34 cellular contexts compared by ENCODE assay signal in the genomic region with DNA sequence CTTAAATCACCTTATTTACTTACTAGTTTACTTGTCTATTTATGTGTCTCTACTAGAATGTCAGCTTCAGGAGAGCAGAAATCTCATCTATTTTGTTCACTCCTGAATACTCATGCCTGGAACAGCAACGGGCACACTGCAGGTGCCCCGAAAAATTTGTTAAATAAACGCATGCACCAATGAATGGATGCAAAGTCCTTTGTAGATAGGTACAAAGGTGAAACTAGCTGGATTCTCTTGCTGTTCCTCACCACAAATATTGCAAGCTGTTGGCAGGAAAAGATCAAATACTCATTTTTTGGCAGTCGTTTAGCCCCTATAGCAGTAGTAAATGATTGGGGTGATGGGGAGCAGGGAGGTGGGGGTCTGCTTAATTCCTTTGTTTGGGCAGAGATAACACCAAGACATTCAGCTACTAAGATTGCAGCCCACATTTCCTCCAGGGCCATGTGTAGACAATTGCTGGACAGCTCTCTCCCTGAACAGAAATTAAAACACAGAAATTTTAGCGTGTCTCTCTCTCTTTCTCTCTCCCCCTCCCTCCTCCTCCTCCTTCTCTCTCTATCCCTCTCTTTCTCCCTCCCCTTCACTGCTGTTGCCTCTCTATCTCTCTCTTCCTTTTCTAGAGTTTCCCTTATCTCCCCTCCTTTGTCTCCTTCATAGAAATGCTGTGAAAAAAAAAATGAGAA. TPM values are rescaled to one million over a fixed set of nuclear protein-coding genes. Genes with fewer than 3 reads are reported as not detected.
DNase-seq lines count a peak whose midpoint lies in the region; ATAC-seq, FAIRE-seq and TF ChIP-seq lines count a peak whose summit lies in the region.
"Had no signal": no experiment of that assay in that cellular context is flagged by ENCODE, and none has a peak within 500 bp of the region (broad histone marks: within the 10 kb centered on the region; RNA-seq: fewer than 3 reads in every experiment).

No MANE protein-coding gene starts in this region.

- no peak overlapping the region for H2AFZ ChIP-seq in HepG2 (ENCODE audit: low read length)

- WGBS in HepG2 (ENCODE audit: low lambda C conversion rate) = 2% methylated on average over 5 of the region's 5 CpGs

- H3K27me3 ChIP-seq in HepG2 (ENCODE audit: control insufficient read depth in 1 of 2, insufficient read depth in 2 of 2, low read length in 2 of 2) (peaks cover 6 to 28% of the 10 kb centered on the region in 2 experiments; a peak in 4 of 5 replicates), brain microvascular endothelial cell (replicated peaks) (no peaks in the 10 kb centered on the region)

- no peaks in the 10 kb centered on the region for H3K79me2 ChIP-seq in HepG2 (ENCODE audit: insufficient read depth, low read length)

- H3K4me2 ChIP-seq in HepG2 (ENCODE audit: low read depth, low read length) = no peak overlapping the region

- peaks cover 60% of the 10 kb centered on the region for H3K27me3 Mint-ChIP-seq in activated CD4-positive, alpha-beta T cell treated with anti-CD3 and anti-CD28 coated beads, Interleukin-2, amount 10 ng/mL, durations not matched to agents 24 days and 14 days

- H3K9me3 ChIP-seq in HepG2 (ENCODE audit: low read length) = no peaks in the 10 kb centered on the region
- H3K9me3 ChIP-seq: Caco-2, colonic mucosa, esophagus muscularis mucosa had no signal

- TF ChIP-seq EP300 in HepG2 (IDR thresholded peaks at IDR 0.05; ENCODE audit: low read depth in 2 of 2, low read length in 2 of 2) (no peak), HepG2 (CRISPR knock-in tag; IDR thresholded peaks at IDR 0.05; ENCODE audit: borderline replicate concordance) (no peak)

- H3K4me3 ChIP-seq in HepG2 (replicated peaks in 1 of 3; ENCODE audit: insufficient read depth in 1 of 3, low read depth in 2 of 3, low read length in 3 of 3) = no peak overlapping the region
- H3K4me3 ChIP-seq in brain microvascular endothelial cell (ENCODE audit: low read depth, low read length) = no peak overlapping the region
- H3K4me3 ChIP-seq: colonic mucosa, esophagus muscularis mucosa had no signal

- no peak overlapping the region for H3K9ac ChIP-seq in HepG2 (ENCODE audit: insufficient read depth, low read depth, low read length)

- no peaks in the 10 kb centered on the region for H3K9me3 Mint-ChIP-seq in activated CD4-positive, alpha-beta T cell treated with anti-CD3 and anti-CD28 coated beads, Interleukin-2, amount 10 ng/mL, durations not matched to agents 24 days and 14 days
- H3K9me3 Mint-ChIP-seq: effector memory CD8-positive, alpha-beta T cell; T-helper 2 cell treated with Interferon-gamma antibody and Interleukin-4, amounts not matched to agents 5 μg/mL and 100 μg/mL, for 36 hours; type B pancreatic cell had no signal

- no peak overlapping the region for H3K27ac Mint-ChIP-seq in activated CD4-positive, alpha-beta T cell treated with anti-CD3 and anti-CD28 coated beads, Interleukin-2, amount 10 ng/mL, durations not matched to agents 24 days and 14 days
- H3K27ac Mint-ChIP-seq: effector memory CD8-positive, alpha-beta T cell; naive thymus-derived CD8-positive, alpha-beta T cell; T-helper 2 cell treated with Interferon-gamma antibody and Interleukin-4, amounts not matched to agents 5 μg/mL and 100 μg/mL, for 36 hours; type B pancreatic cell had no signal

- intact Hi-C loops in HepG2 (cut with micrococcal nuclease; ENCODE audit: unreplicated experiment) = no loop called here
- intact Hi-C loops in activated CD4-positive, alpha-beta T cell treated with anti-CD3 and anti-CD28 coated beads, Interleukin-2, amount 10 ng/mL, durations not matched to agents 24 days and 14 days (cut with micrococcal nuclease) = no loop called here

- in situ Hi-C loops in HepG2 (cut with HindIII; ENCODE audit: extremely low pct_ligation_motif_present, low pct_unique_long_range_greater_than_20kb) = no loop called here
- in situ Hi-C loops in brain microvascular endothelial cell (cut with HindIII; ENCODE audit: low pct_ligation_motif_present, low sequenced_read_pairs) = no loop called here

- POLR2A ChIA-PET in HepG2 (lab: Yijun Ruan, JAX) = no interaction called here

- no peak for FAIRE-seq in HepG2 (lab: Jason Lieb, UNC)
- FAIRE-seq: bronchial epithelial cell, islet of Langerhans, small intestine had no signal

- H3K36me3 ChIP-seq in HepG2 (replicated peaks in 1 of 2; ENCODE audit: control insufficient read depth in 1 of 2, insufficient read depth in 2 of 2, low read length in 2 of 2) (no peaks in the 10 kb centered on the region), brain microvascular endothelial cell (replicated peaks) (no peaks in the 10 kb centered on the region)
- H3K36me3 ChIP-seq: colonic mucosa, esophagus muscularis mucosa had no signal

- no peak for ATAC-seq in HepG2
- ATAC-seq: effector memory CD8-positive, alpha-beta T cell; left ventricle myocardium superior; naive thymus-derived CD8-positive, alpha-beta T cell had no signal

- no peak overlapping the region for H3K4me3 Mint-ChIP-seq in activated CD4-positive, alpha-beta T cell treated with anti-CD3 and anti-CD28 coated beads, Interleukin-2, amount 10 ng/mL, durations not matched to agents 24 days and 14 days
- H3K4me3 Mint-ChIP-seq: effector memory CD8-positive, alpha-beta T cell; naive thymus-derived CD8-positive, alpha-beta T cell; T-helper 2 cell treated with Interferon-gamma antibody and Interleukin-4, amounts not matched to agents 5 μg/mL and 100 μg/mL, for 36 hours; type B pancreatic cell had no signal

- DNase-seq in EH (ENCODE audit: low read depth) (peak; percentile 50), dermis blood vessel endothelial cell (peak; percentile 26), HepG2 (ENCODE audit: low spot score) (no peak), NCI-H2029 (lab: John Stamatoyannopoulos, UW) (no peak), NCI-H2196 treated with DMSO at 0.1 percent for 48 hours (lab: John Stamatoyannopoulos, UW; ENCODE audit: unreplicated experiment) (no peak), brain microvascular endothelial cell (no peak)
- no peak for DNase-seq in activated CD4-positive, alpha-beta T cell treated with anti-CD3 and anti-CD28 coated beads, Interleukin-2, amount 10 ng/mL, durations not matched to agents 24 days and 14 days
- DNase-seq: ACHN; activated CD4-positive, alpha-beta T cell treated with anti-CD3 and anti-CD28 coated beads for 4 hours; activated effector memory CD4-positive, alpha-beta T cell treated with anti-CD3 and anti-CD28 coated beads, Interleukin-2, amount 50 U/mL, for 16 hours; activated T-cell treated with anti-CD3 and anti-CD28 coated beads, Interleukin-2, amount 50 U/mL, for 1 hour; Caco-2; colonic mucosa; DMS79; effector memory CD8-positive, alpha-beta T cell; GF-D8; Kasumi-1; left ventricle myocardium superior; midbrain; naive thymus-derived CD8-positive, alpha-beta T cell; NCI-H146; NCI-H510A; small intestine; stimulated activated CD4-positive, alpha-beta T cell treated with anti-CD3 and anti-CD28 coated beads, Interleukin-2, amount 100 ng/mL, for 24 hours had no signal

- H3K27ac ChIP-seq in HepG2 (ENCODE audit: extremely low read length, insufficient read depth, low read length) (no peak overlapping the region), brain microvascular endothelial cell (no peak overlapping the region)
- H3K27ac ChIP-seq: C4-2B, colonic mucosa, esophagus muscularis mucosa had no signal

- no peaks in the 10 kb centered on the region for H3K36me3 Mint-ChIP-seq in activated CD4-positive, alpha-beta T cell treated with anti-CD3 and anti-CD28 coated beads, Interleukin-2, amount 10 ng/mL, durations not matched to agents 24 days and 14 days (ENCODE audit: low read depth)
- H3K36me3 Mint-ChIP-seq: type B pancreatic cell had no signal

- no peak for TF ChIP-seq CTCF in HepG2 (CRISPR knock-in tag; IDR thresholded peaks at IDR 0.05)
- no peak for TF ChIP-seq CTCF in brain microvascular endothelial cell (IDR thresholded peaks at IDR 0.05; ENCODE audit: low read depth, low read length, missing control alignments)

- no peak for TF ChIP-seq RAD21 in HepG2 (CRISPR knock-in tag; IDR thresholded peaks at IDR 0.05)

- CTCF ChIA-PET in HepG2 (lab: Yijun Ruan, JAX; ENCODE audit: low intra/inter-chr PET ratio, low total read pairs) = no interaction called here

- no peaks in the 10 kb centered on the region for H4K20me1 ChIP-seq in HepG2 (ENCODE audit: insufficient read depth, low read length)

- no peaks in the 10 kb centered on the region for H3K4me1 Mint-ChIP-seq in activated CD4-positive, alpha-beta T cell treated with anti-CD3 and anti-CD28 coated beads, Interleukin-2, amount 10 ng/mL, durations not matched to agents 24 days and 14 days

- no peak for TF ChIP-seq POLR2A in HepG2 (IDR thresholded peaks at IDR 0.05; ENCODE audit: insufficient read depth in 1 of 2, low read depth in 2 of 2, low read length in 2 of 2)

- no peaks in the 10 kb centered on the region for H3K4me1 ChIP-seq in HepG2 (ENCODE audit: insufficient read depth, low read length)
- H3K4me1 ChIP-seq: Caco-2, colonic mucosa had no signal

- BruUV-seq in HepG2 (replicated peaks; lab: Mats Ljungman, UMichigan) = no TSS peak

RNA-seq across cellular contexts. Expression of a gene that starts 5.4 kb away (rescaled TPM):
- not detected for polyA plus RNA-seq in PFSK-1 (2012; ENCODE audit: insufficient read length, low read depth)
- total RNA-seq in dermis blood vessel endothelial cell = 1.5 TPM in 2 replicates
- total RNA-seq in HepG2 (2016; rRNA removed; fragmentation: Illumina TruSeq; extraction: Trizol) = not detected in 2 replicates
- not detected in 2 replicates for total RNA-seq in HepG2 (2016; cell fraction: cytosol; rRNA removed; fragmentation: Illumina TruSeq; extraction: Trizol; ENCODE audit: low read depth)
- not detected in 2 replicates for total RNA-seq in HepG2 (2016; cell fraction: insoluble cytoplasmic fraction; rRNA removed; fragmentation: Illumina TruSeq; extraction: Trizol)
- total RNA-seq in HepG2 (2016; cell fraction: membrane; rRNA removed; fragmentation: Illumina TruSeq; extraction: Trizol) = not detected in 2 replicates
- not detected in 2 replicates for total RNA-seq in HepG2 (2016; cell fraction: nucleus; rRNA removed; fragmentation: Illumina TruSeq; extraction: Trizol)
- polyA plus RNA-seq in HepG2 (2011; rRNA removed) = not detected in 2 replicates
- polyA plus RNA-seq in HepG2 (2011; cell fraction: cytosol; rRNA removed) = not detected in 2 replicates
- not detected in 2 replicates for polyA plus RNA-seq in HepG2 (2011; cell fraction: nucleus; rRNA removed)
- not detected in 2 replicates for polyA plus RNA-seq in HepG2 (2012)
- polyA plus RNA-seq in HepG2 (2016; cell fraction: cytosol; fragmentation: Illumina TruSeq; extraction: Trizol; ENCODE audit: low read depth) = not detected in 2 replicates
- not detected in 2 replicates for polyA plus RNA-seq in HepG2 (2016; cell fraction: insoluble cytoplasmic fraction; fragmentation: Illumina TruSeq; extraction: Trizol; ENCODE audit: low read depth)
- not detected in 2 replicates for polyA plus RNA-seq in HepG2 (2016; cell fraction: membrane; fragmentation: Illumina TruSeq; extraction: Trizol; ENCODE audit: low read depth)
- polyA plus RNA-seq in HepG2 (2016; cell fraction: nucleus; fragmentation: Illumina TruSeq; extraction: Trizol; ENCODE audit: insufficient read depth, low read depth) = not detected in 2 replicates
- polyA minus RNA-seq in HepG2 (2011; rRNA and poly(A)+ RNA removed; ENCODE audit: low replicate concordance) = not detected in 2 replicates
- polyA minus RNA-seq in HepG2 (2011; cell fraction: cytosol; rRNA and poly(A)+ RNA removed) = not detected in 2 replicates
- polyA minus RNA-seq in HepG2 (2011; cell fraction: nucleus; rRNA and poly(A)+ RNA removed) = not detected in 2 replicates
- total RNA-seq in activated CD4-positive, alpha-beta T cell treated with anti-CD3 and anti-CD28 coated beads, Interleukin-2, amount 10 ng/mL, durations not matched to agents 24 days and 14 days = not detected in 2 replicates
- total RNA-seq: activated CD8-positive, alpha-beta memory T cell treated with anti-CD3 and anti-CD28 coated beads for 36 hours; bronchial epithelial cell; Caco-2; esophagus muscularis mucosa; left ventricle myocardium superior; naive thymus-derived CD8-positive, alpha-beta T cell; OCI-LY7; omental fat pad had no signal
- polyA plus RNA-seq: naive thymus-derived CD8-positive, alpha-beta T cell had no signal

RNA-seq across cellular contexts. Expression of a gene that starts 45.4 kb away (rescaled TPM):
- polyA plus RNA-seq in PFSK-1 (2012; ENCODE audit: insufficient read length, low read depth) = 19.4 TPM
- total RNA-seq in dermis blood vessel endothelial cell (18.5 and 21.5 TPM in 2 replicates), HepG2 (2016; rRNA removed; fragmentation: Illumina TruSeq; extraction: Trizol) (12.7 and 19.8 TPM in 2 replicates)
- total RNA-seq in HepG2 (2016; cell fraction: cytosol; rRNA removed; fragmentation: Illumina TruSeq; extraction: Trizol; ENCODE audit: low read depth) = 3.3 and 3.7 TPM in 2 replicates
- total RNA-seq in HepG2 (2016; cell fraction: insoluble cytoplasmic fraction; rRNA removed; fragmentation: Illumina TruSeq; extraction: Trizol) = 12.7 and 17.1 TPM in 2 replicates
- 7.4 and 8.8 TPM in 2 replicates for total RNA-seq in HepG2 (2016; cell fraction: membrane; rRNA removed; fragmentation: Illumina TruSeq; extraction: Trizol)
- total RNA-seq in HepG2 (2016; cell fraction: nucleus; rRNA removed; fragmentation: Illumina TruSeq; extraction: Trizol) = 16.3 and 18.3 TPM in 2 replicates
- 21.3 and 21.5 TPM in 2 replicates for polyA plus RNA-seq in HepG2 (2011; rRNA removed)
- polyA plus RNA-seq in HepG2 (2011; cell fraction: cytosol; rRNA removed) = 17.3 and 19.5 TPM in 2 replicates
- polyA plus RNA-seq in HepG2 (2011; cell fraction: nucleus; rRNA removed) = 19.4 and 19.6 TPM in 2 replicates
- 14.3 and 16.2 TPM in 2 replicates for polyA plus RNA-seq in HepG2 (2012)
- polyA plus RNA-seq in HepG2 (2016; cell fraction: cytosol; fragmentation: Illumina TruSeq; extraction: Trizol; ENCODE audit: low read depth) = 2.5 and 2.9 TPM in 2 replicates
- polyA plus RNA-seq in HepG2 (2016; cell fraction: insoluble cytoplasmic fraction; fragmentation: Illumina TruSeq; extraction: Trizol; ENCODE audit: low read depth) = 26.3 and 27.1 TPM in 2 replicates
- polyA plus RNA-seq in HepG2 (2016; cell fraction: membrane; fragmentation: Illumina TruSeq; extraction: Trizol; ENCODE audit: low read depth) = 5.3 and 6.7 TPM in 2 replicates
- polyA plus RNA-seq in HepG2 (2016; cell fraction: nucleus; fragmentation: Illumina TruSeq; extraction: Trizol; ENCODE audit: insufficient read depth, low read depth) = 13.0 and 15.0 TPM in 2 replicates
- 18.0 and 80.7 TPM in 2 replicates for polyA minus RNA-seq in HepG2 (2011; rRNA and poly(A)+ RNA removed; ENCODE audit: low replicate concordance)
- 16.0 and 16.8 TPM in 2 replicates for polyA minus RNA-seq in HepG2 (2011; cell fraction: cytosol; rRNA and poly(A)+ RNA removed)
- 74.2 and 76.8 TPM in 2 replicates for polyA minus RNA-seq in HepG2 (2011; cell fraction: nucleus; rRNA and poly(A)+ RNA removed)
- 27.4 and 29.0 TPM in 2 replicates for total RNA-seq in activated CD4-positive, alpha-beta T cell treated with anti-CD3 and anti-CD28 coated beads, Interleukin-2, amount 10 ng/mL, durations not matched to agents 24 days and 14 days

Comparison
In these comparisons a context has a peak if more than half of its experiments do, and no peak if none do; other contexts are left out.
1. DNase-seq: peak in EH (single experiment) and dermis blood vessel endothelial cell (single experiment); none in HepG2 (single experiment), NCI-H2029 (single experiment), NCI-H2196 treated with DMSO at 0.1 percent for 48 hours (single experiment), activated CD4-positive, alpha-beta T cell treated with anti-CD3 and anti-CD28 coated beads, Interleukin-2, amount 10 ng/mL, durations not matched to agents 24 days and 14 days (single experiment) and brain microvascular endothelial cell (single experiment).